ENCODE assay signal across 9 cellular contexts in genomic region chr10:22550732-22551131, GRCh38.
DNase-seq lines count a peak whose midpoint lies in the region; ATAC-seq and TF ChIP-seq lines count a peak whose summit lies in the region.
"Had no signal": no experiment of that assay in that cellular context is flagged by ENCODE, and none has a peak within 500 bp of the region (broad histone marks: within the 10 kb centered on the region; RNA-seq: fewer than 3 reads in every experiment).

No MANE protein-coding gene starts in this region.

- H3K9me3 ChIP-seq in AG04450 (ENCODE audit: control insufficient read depth, insufficient read depth, low read length) (no peaks in the 10 kb centered on the region), mucosa of descending colon (no peaks in the 10 kb centered on the region), vagina (no peaks in the 10 kb centered on the region)

- DNase-seq in AG04450 (ENCODE audit: low read depth, low spot score) (no peak), HEK293T (ENCODE audit: extremely low spot score) (peak; percentile 57), mucosa of descending colon (peak in 2 of 3 donors; percentile 53 to 64), vagina (ENCODE audit: extremely low spot score in 2 of 2) (no peak)
- DNase-seq in activated CD4-positive, CD25-positive, alpha-beta regulatory T cell treated with anti-CD3 and anti-CD28 coated beads, Interleukin-2, amount 50 U/mL, for 72 hours: peak; percentile 69
- peak; percentile 47 for DNase-seq in central memory CD4-positive, alpha-beta T cell
- DNase-seq in stimulated activated naive CD4-positive, alpha-beta T cell treated with Interleukin-2 at 50 U/mL for 16 hours (lab: John Stamatoyannopoulos, UW): peak; percentile 52

- no peak overlapping the region for H3K27ac ChIP-seq in AG04450 (ENCODE audit: low read depth, low read length)
- no peak overlapping the region for H3K27ac ChIP-seq in vagina

- H3K36me3 ChIP-seq in mucosa of descending colon (ENCODE audit: low read depth): no peaks in the 10 kb centered on the region
- peaks cover 0 to 12% of the 10 kb centered on the region in 2 donors for H3K36me3 ChIP-seq in vagina

- H3K27me3 ChIP-seq in AG04450 (ENCODE audit: control insufficient read depth, insufficient read depth, low read length): no peaks in the 10 kb centered on the region
- no peaks in the 10 kb centered on the region for H3K27me3 ChIP-seq in vagina

- H3K4me1 ChIP-seq in mucosa of descending colon (ENCODE audit: low read depth): no peaks in the 10 kb centered on the region
- H3K4me1 ChIP-seq in vagina: peaks cover 8% of the 10 kb centered on the region

- TF ChIP-seq CTCF in AG04450 (IDR thresholded peaks at IDR 0.05; ENCODE audit: low read depth, low read length) (peak; percentile 53), mucosa of descending colon (IDR thresholded peaks at IDR 0.05) (peak; percentile 34), vagina (IDR thresholded peaks at IDR 0.05) (peak in 1 of 3 experiments; percentile 36)

- ATAC-seq in mucosa of descending colon: no peak
- ATAC-seq in HG03565 (IDR thresholded peaks at IDR 0.05; ENCODE audit: unreplicated experiment): no peak
- ATAC-seq: left colon had no signal

- TF ChIP-seq POLR2A in vagina (IDR thresholded peaks at IDR 0.05): no peak

- CTCF ChIA-PET in AG04450 (lab: Charles Lee): interaction anchor here (0.7 to 1.8 kb wide), 3 partner anchors 118 to 438 kb away, joined by 3 to 5 read pairs (median 3); no protein-coding TSS in a partner anchor
- CTCF ChIA-PET in HEK293T (lab: Yijun Ruan, JAX): interaction anchor here (0.7 to 1.2 kb wide), 4 partner anchors 26 to 573 kb away, joined by 3 to 4 read pairs (median 3); no protein-coding TSS in a partner anchor

- intact Hi-C loops in mucosa of descending colon (cut with DNase I, micrococcal nuclease): no loop called here
- intact Hi-C loops in vagina (cut with DNase I): no loop called here

- H3K4me3 ChIP-seq in AG04450 (ENCODE audit: low read depth, low read length): no peak overlapping the region
- no peak overlapping the region for H3K4me3 ChIP-seq in mucosa of descending colon
- no peak overlapping the region for H3K4me3 ChIP-seq in vagina

- POLR2A ChIA-PET in AG04450 (lab: Yijun Ruan, JAX) (no interaction called here), HEK293T (lab: Yijun Ruan, JAX) (interaction anchor here (0.9 to 1.4 kb wide), 2 partner anchors 113 to 235 kb away, joined by 3 to 8 read pairs; partner anchors contain the start of gene COMMD3)

TF ChIP-seq in HEK293T, 16 proteins besides CTCF, POLR2A, EP300 and RAD21:
- TF ChIP-seq FOXK2 (IDR thresholded peaks at IDR 0.05) (no peak), PKNOX1 (IDR thresholded peaks at IDR 0.05) (no peak)
TF ChIP-seq in HEK293T: peak in this region for 0.

Comparison
In these comparisons a context has a peak if more than half of its experiments do, and no peak if none do; other contexts are left out.
1. DNase-seq: peak in HEK293T (single experiment), activated CD4-positive, CD25-positive, alpha-beta regulatory T cell treated with anti-CD3 and anti-CD28 coated beads, Interleukin-2, amount 50 U/mL, for 72 hours (single experiment), central memory CD4-positive, alpha-beta T cell (single experiment), mucosa of descending colon (2 of 3) and stimulated activated naive CD4-positive, alpha-beta T cell treated with Interleukin-2 at 50 U/mL for 16 hours (single experiment); none in AG04450 (single experiment) and vagina (0 of 2).